ENCODE assay signal across 8 cellular contexts in the genomic region with DNA sequence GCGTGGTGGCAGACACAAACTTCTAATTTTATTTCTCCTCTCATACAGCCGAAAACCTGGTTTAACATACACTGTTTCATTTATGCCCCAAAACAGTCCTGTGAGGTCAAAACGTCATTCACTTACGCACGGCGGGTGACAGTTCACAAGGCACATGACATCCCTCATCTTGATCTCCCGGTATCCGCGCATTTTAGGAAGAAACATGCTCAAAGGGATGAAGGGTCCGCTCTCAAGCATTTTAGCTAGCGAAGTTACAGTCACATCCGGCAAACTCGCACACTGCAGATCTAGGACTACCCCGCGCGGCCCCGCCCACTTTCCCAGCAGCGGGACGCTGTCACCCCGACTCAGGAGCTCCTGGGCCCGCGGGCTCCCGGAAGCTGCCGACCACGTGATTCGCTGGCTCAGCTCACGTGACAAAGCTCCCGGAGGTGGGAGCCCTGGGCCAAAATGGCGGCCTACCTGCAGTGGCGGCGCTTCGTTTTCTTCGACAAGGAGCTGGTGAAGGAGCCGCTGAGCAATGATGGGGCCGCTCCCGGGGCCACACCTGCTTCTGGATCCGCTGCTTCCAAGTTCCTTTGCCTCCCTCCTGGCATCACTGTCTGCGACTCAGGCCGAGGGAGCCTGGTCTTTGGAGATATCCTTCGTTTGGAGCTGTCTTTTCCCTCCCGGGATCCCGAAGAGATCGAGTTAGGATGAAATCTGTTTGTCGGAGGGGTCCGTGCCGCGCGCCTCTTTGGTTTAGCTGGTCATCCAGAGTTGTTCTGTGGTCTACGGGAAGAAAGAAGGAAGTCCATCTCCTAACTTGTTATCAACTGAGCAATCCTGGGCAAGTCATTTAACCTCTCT. TPM values are rescaled to one million over a fixed set of nuclear protein-coding genes. Genes with fewer than 3 reads are reported as not detected.
DNase-seq lines count a peak whose midpoint lies in the region; FAIRE-seq and TF ChIP-seq lines count a peak whose summit lies in the region.

A gene (plus strand): TSS at position 448 of the 852 bp plus-strand sequence. CDS start 6 bp downstream, at position 454.

- H2BK12ac ChIP-seq in H1 (ENCODE audit: low read depth, low read length) (no peak within 1 kb of the TSS), mesenchymal stem cell (ENCODE audit: low read length in 2 of 2) (peak within 1 kb of the TSS in 1 of 2 experiments; percentile 42)

- 2% methylated on average over 47 of the region's 49 CpGs; no CpG with 5 or more reads in 1 of the 2 experiments for WGBS in H1 (ENCODE audit: extremely low coverage in 1 of 2, insufficient coverage in 1 of 2, insufficient read length in 1 of 2, insufficient replicate concordance in 2 of 2, low coverage in 1 of 2, low lambda C conversion rate in 2 of 2, missing lambda C conversion rate in 1 of 2), 2 experiments
- WGBS in mesenchymal stem cell: under 1% methylated on average over 48 of the region's 49 CpGs

- H3K18ac ChIP-seq in H1 (ENCODE audit: extremely low read depth, low read length): no peak within 1 kb of the TSS
- peak within 1 kb of the TSS; percentile 23 to 97 for H3K18ac ChIP-seq in mesenchymal stem cell (ENCODE audit: low read depth in 1 of 2, low read length in 2 of 2)

- H2BK5ac ChIP-seq in H1 (ENCODE audit: low read depth, low read length) (no peak within 1 kb of the TSS), mesenchymal stem cell (ENCODE audit: low read depth, low read length, poor library complexity, severe bottlenecking) (peak within 1 kb of the TSS; percentile 48)

- H2BK120ac ChIP-seq in H1 (replicated peaks; ENCODE audit: low read depth, low read length): no peak within 1 kb of the TSS
- H2BK120ac ChIP-seq in mesenchymal stem cell (ENCODE audit: low read depth, low read length): no peak within 1 kb of the TSS

- H4K8ac ChIP-seq in H1 (ENCODE audit: extremely low read depth, insufficient read depth, low read length) (peak within 1 kb of the TSS; percentile 99; the same call in 1 of the 2 replicates), mesenchymal stem cell (ENCODE audit: low read length) (peak within 1 kb of the TSS; percentile 77)

- FAIRE-seq in H1 (lab: Jason Lieb, UNC): no peak

- TF ChIP-seq RAD21 in H1 (IDR thresholded peaks at IDR 0.05 in 1 of 2, conservative IDR thresholded peaks at IDR 0.05 in 1 of 2; ENCODE audit: low read depth in 2 of 2, low read length in 2 of 2): no peak

- H2BK20ac ChIP-seq in H1 (ENCODE audit: low read length): no peak within 1 kb of the TSS

- no peak within 1 kb of the TSS for H2AK5ac ChIP-seq in H1 (ENCODE audit: low read depth, low read length)
- H2AK5ac ChIP-seq in mesenchymal stem cell (ENCODE audit: low read length, severe bottlenecking): no peak within 1 kb of the TSS

- H3K36me3 ChIP-seq in H1 (ENCODE audit: control insufficient read depth in 2 of 4, insufficient read depth in 4 of 4, low read length in 3 of 4) (peaks cover 7 to 18% (median 14%) of the 10 kb centered on the region in 4 experiments; a peak in 6 of 8 replicates), mesenchymal stem cell (ENCODE audit: control insufficient read depth in 1 of 2, insufficient read depth in 2 of 2, low read depth in 1 of 2, low read length in 2 of 2) (peaks cover 19 to 30% of the 10 kb centered on the region in 2 experiments)

- no peak within 1 kb of the TSS for H4K5ac ChIP-seq in H1 (ENCODE audit: insufficient read length, low read depth, low read length)

- H3K14ac ChIP-seq in H1 (ENCODE audit: insufficient read length): no peak within 1 kb of the TSS
- peak within 1 kb of the TSS in 1 of 2 experiments; percentile 95 for H3K14ac ChIP-seq in mesenchymal stem cell (ENCODE audit: low read length in 2 of 2)

- no peak within 1 kb of the TSS for H3K56ac ChIP-seq in H1 (replicated peaks; ENCODE audit: insufficient read length, low read depth, low read length)

- POLR2A ChIA-PET in H1 (lab: Charles Lee; ENCODE audit: partially characterized antibody): interaction anchor here (0.8 to 3.2 kb wide), 23 partner anchors 8 to 249 kb away, joined by 3 to 24 read pairs (median 4); a partner anchor contains a TSS

- H3K27ac ChIP-seq in H1 (ENCODE audit: low read depth, low read length) (peak within 1 kb of the TSS; percentile 82), mesenchymal stem cell (ENCODE audit: low read length, poor library complexity, severe bottlenecking) (peak within 1 kb of the TSS; percentile 64)

- H3K4ac ChIP-seq in H1 (replicated peaks; ENCODE audit: insufficient read length, low read depth, low read length): no peak within 1 kb of the TSS
- peak within 1 kb of the TSS; percentile 19 to 96 for H3K4ac ChIP-seq in mesenchymal stem cell (ENCODE audit: low read depth in 1 of 2, low read length in 2 of 2)

- H3K23me2 ChIP-seq in H1 (ENCODE audit: low read depth, low read length): no peaks in the 10 kb centered on the region; the same call in 1 of the 2 replicates

- H3K9me3 ChIP-seq in H1 (ENCODE audit: insufficient read depth in 2 of 2, low read depth in 1 of 2, low read length in 1 of 2) (no peaks in the 10 kb centered on the region), mesenchymal stem cell (ENCODE audit: control insufficient read depth, low read length) (no peaks in the 10 kb centered on the region)

- H3K4me3 ChIP-seq in H1 (ENCODE audit: extremely low read depth in 1 of 4, insufficient read depth in 2 of 4, low read depth in 3 of 4, low read length in 4 of 4) (peak within 1 kb of the TSS; percentile 82 to 100 (median 98)), mesenchymal stem cell (ENCODE audit: insufficient read depth in 1 of 2, low read depth in 1 of 2, low read length in 2 of 2) (peak within 1 kb of the TSS; percentile 84 to 98)

- H2AFZ ChIP-seq in H1 (ENCODE audit: low read length) (peak within 1 kb of the TSS; percentile 97), mesenchymal stem cell (ENCODE audit: low read depth, low read length) (peak within 1 kb of the TSS; percentile 100)

- peak within 1 kb of the TSS; percentile 81 to 96 (median 90) for H3K9ac ChIP-seq in H1 (replicated peaks in 1 of 4; ENCODE audit: extremely low read depth in 1 of 4, low read depth in 3 of 4, low read length in 3 of 4)
- H3K9ac ChIP-seq in mesenchymal stem cell (ENCODE audit: low read length): peak within 1 kb of the TSS; percentile 98

- peaks cover 0 to 13% of the 10 kb centered on the region in 2 experiments; a peak in 2 of 4 replicates for H3K79me2 ChIP-seq in H1 (ENCODE audit: control insufficient read depth in 1 of 2, insufficient read depth in 2 of 2, low read length in 2 of 2)

- TF ChIP-seq CTCF in GM20000 (IDR thresholded peaks at IDR 0.05; ENCODE audit: extremely low read depth, missing control alignments) (no peak), H1 (IDR thresholded peaks at IDR 0.05; ENCODE audit: control extremely low read depth in 1 of 3, insufficient read depth in 1 of 3, low read depth in 1 of 3, low read length in 3 of 3) (no peak)

- H4K20me1 ChIP-seq in H1 (replicated peaks in 1 of 2; ENCODE audit: control insufficient read depth in 1 of 2, insufficient read depth in 2 of 2, low read length in 2 of 2): no peaks in the 10 kb centered on the region

- DNase-seq in COLO668 (lab: John Stamatoyannopoulos, UW; ENCODE audit: unreplicated experiment) (peak; percentile 95), GM20000 (ENCODE audit: low spot score) (peak; percentile 96), HT-29 (ENCODE audit: low spot score) (peak; percentile 99), NOMO-1 treated with dmso at 0.1 percent for 144 hours (lab: John Stamatoyannopoulos, UW; ENCODE audit: unreplicated experiment) (peak; percentile 96), H1 (ENCODE audit: low read depth in 1 of 2, low spot score in 2 of 2) (peak; percentile 87 to 96), mesenchymal stem cell (peak; percentile 97)
- DNase-seq in activated CD8-positive, alpha-beta memory T cell treated with anti-CD3 and anti-CD28 coated beads for 48 hours (ENCODE audit: low read depth in 2 of 3, low spot score in 2 of 3): peak; percentile 93 to 95 (median 94)
- DNase-seq in stimulated activated CD8-positive, alpha-beta memory T cell treated with anti-CD3 and anti-CD28 coated beads, Interleukin-12 subunit alpha, Interleukin-12 subunit beta, amount 100 ng/mL, for 4 hours (ENCODE audit: low read depth): peak; percentile 94

- CTCF ChIA-PET in H1 (lab: Charles Lee; ENCODE audit: partially characterized antibody): interaction anchor here (0.5 to 2.2 kb wide), 9 partner anchors 11 to 275 kb away, joined by 3 to 8 read pairs (median 3); a partner anchor contains a TSS

- H3K79me1 ChIP-seq in H1 (ENCODE audit: low read depth, low read length) (no peaks in the 10 kb centered on the region; the same call in 1 of the 2 replicates), mesenchymal stem cell (replicated peaks; ENCODE audit: low read length, poor library complexity, severe bottlenecking) (peaks cover 21% of the 10 kb centered on the region)

- H3K23ac ChIP-seq in H1 (ENCODE audit: insufficient read length) (no peak within 1 kb of the TSS), mesenchymal stem cell (ENCODE audit: low read length in 2 of 2) (peak within 1 kb of the TSS in 1 of 2 experiments; percentile 72)

- H3K4me1 ChIP-seq in H1 (replicated peaks in 1 of 4; ENCODE audit: control insufficient read depth in 3 of 4, insufficient read depth in 4 of 4, low read length in 3 of 4) (no peaks in the 10 kb centered on the region; a peak in 1 of 7 replicates), mesenchymal stem cell (ENCODE audit: control insufficient read depth, insufficient read depth, low read depth, low read length) (peaks cover 3% of the 10 kb centered on the region)

- TF ChIP-seq POLR2A in H1 (IDR thresholded peaks at IDR 0.05; ENCODE audit: control extremely low read depth in 1 of 2, low read depth in 2 of 2, low read length in 2 of 2): peak; percentile 43 to 91

- H3K27me3 ChIP-seq in H1 (replicated peaks in 1 of 4; ENCODE audit: control insufficient read depth in 3 of 4, extremely low read depth in 1 of 4, insufficient read depth in 3 of 4, low read length in 3 of 4): no peaks in the 10 kb centered on the region
- no peaks in the 10 kb centered on the region for H3K27me3 ChIP-seq in mesenchymal stem cell (ENCODE audit: control insufficient read depth in 1 of 2, insufficient read depth in 1 of 2, low read length in 2 of 2)

- H3K4me2 ChIP-seq in H1 (ENCODE audit: insufficient read depth in 1 of 2, low read depth in 2 of 2, low read length in 2 of 2) (peak within 1 kb of the TSS; percentile 82 to 89), mesenchymal stem cell (ENCODE audit: low read length, poor library complexity, severe bottlenecking) (peak within 1 kb of the TSS; percentile 71)

- TF ChIP-seq EP300 in H1 (IDR thresholded peaks at IDR 0.05; ENCODE audit: borderline replicate concordance in 1 of 2, low read depth in 2 of 2, low read length in 2 of 2): no peak

- no peak within 1 kb of the TSS for H2BK15ac ChIP-seq in H1 (ENCODE audit: low read length)
- no peak within 1 kb of the TSS for H2BK15ac ChIP-seq in mesenchymal stem cell (ENCODE audit: low read depth, poor library complexity, severe bottlenecking)

- H4K91ac ChIP-seq in H1 (replicated peaks; ENCODE audit: insufficient read length, low read length) (no peak within 1 kb of the TSS), mesenchymal stem cell (ENCODE audit: low read length) (peak within 1 kb of the TSS; percentile 36)

RNA-seq across cellular contexts. Expression of the gene that starts here (rescaled TPM):
- 32.6 and 47.8 TPM in 2 replicates for total RNA-seq in HT-29 (2014; rRNA removed; shearing (Covaris generic))
- total RNA-seq in H1 (2021; fragmentation: NEBNext Ultra II Directional; extraction: Animal tissue kit (Norgen Biotek cat#: 25700)): 15.5 and 16.6 TPM in 2 replicates
- 13.1 and 14.8 TPM in 2 replicates for polyA plus RNA-seq in H1 (2011; rRNA removed)
- polyA plus RNA-seq in H1 (2011; cell fraction: cytosol; rRNA removed): 13.1 TPM
- 35.9 TPM for polyA plus RNA-seq in H1 (2011; cell fraction: nucleus; rRNA removed)
- 26.0 to 28.1 TPM (median 27.0 TPM) in 4 replicates for polyA plus RNA-seq in H1 (2012, experiment 1 of 2)
- polyA plus RNA-seq in H1 (2012, experiment 2 of 2): 18.7 TPM
- 18.1 TPM for polyA plus RNA-seq in H1 (2013, experiment 1 of 2)
- 15.6 TPM for polyA plus RNA-seq in H1 (2013, experiment 2 of 2)
- polyA minus RNA-seq in H1 (2011; rRNA and poly(A)+ RNA removed): 16.9 and 23.9 TPM in 2 replicates
- polyA minus RNA-seq in H1 (2011; cell fraction: cytosol; rRNA and poly(A)+ RNA removed): 8.8 TPM
- 13.5 TPM for polyA minus RNA-seq in H1 (2011; cell fraction: nucleus; rRNA and poly(A)+ RNA removed)
- 29.0 TPM for polyA plus RNA-seq in mesenchymal stem cell (2013, experiment 1 of 2)
- 29.0 TPM for polyA plus RNA-seq in mesenchymal stem cell (2013, experiment 2 of 2)

Comparison
In these comparisons a context has a peak if more than half of its experiments do, and no peak if none do; other contexts are left out.
1. Peak in every context shown above with its lines: DNase-seq, H3K4me3 ChIP-seq and H3K27ac ChIP-seq.